1 cellular context compared by ENCODE assay signal in genomic region chr11:61691378-61692156, GRCh38.
TF ChIP-seq lines count a peak whose summit lies in the region.

No MANE protein-coding gene starts in this region.

TF ChIP-seq in GM23338, 12 proteins besides CTCF, POLR2A, EP300 and RAD21 (continued from another document):
- no peak for TF ChIP-seq ETS1 (IDR thresholded peaks at IDR 0.05)
- no peak for TF ChIP-seq ZNF114 (CRISPR knock-in tag; IDR thresholded peaks at IDR 0.05)
- TF ChIP-seq CREB1 (CRISPR knock-in tag; IDR thresholded peaks at IDR 0.05; ENCODE audit: low read depth), result no peak
- TF ChIP-seq JUNB (IDR thresholded peaks at IDR 0.05; ENCODE audit: unreplicated experiment), result no peak
- TF ChIP-seq ZNF462 (CRISPR knock-in tag; IDR thresholded peaks at IDR 0.05), result no peak
